In genomic region chr15:42929449-42929848, GRCh38 we compare ENCODE assay signal across 30 cellular contexts.
"Had no signal": no experiment of that assay in that cellular context is flagged by ENCODE, and none has a peak within 500 bp of the region (broad histone marks: within the 10 kb centered on the region; RNA-seq: fewer than 3 reads in every experiment).

No MANE protein-coding gene starts in this region.

- DNase-seq: activated CD4-positive, alpha-beta memory T cell treated with anti-CD3 and anti-CD28 coated beads, Interleukin-2, amount 10 ng/mL, durations not matched to agents 7 days and 5 days; activated CD4-positive, alpha-beta T cell treated with anti-CD3 and anti-CD28 coated beads for 36 hours; activated CD4-positive, alpha-beta T cell treated with anti-CD3 and anti-CD28 coated beads, Interleukin-2, amount 50 U/mL, for 1 hour; activated CD4-positive, CD25-positive, alpha-beta regulatory T cell; activated gamma-delta T cell; activated naive CD4-positive, alpha-beta T cell treated with anti-CD3 and anti-CD28 coated beads for 36 hours; activated T-cell treated with anti-CD3 and anti-CD28 coated beads for 4 hours; activated T-cell treated with anti-CD3 and anti-CD28 coated beads, Interleukin-2, amount 50 U/mL, for 48 hours; central memory CD4-positive, alpha-beta T cell; Karpas-422; MM.1S; NCI-H1105; NCI-H1436; NCI-H1694 treated with DMSO at 0.1 percent for 48 hours; NCI-H2029 treated with DMSO at 0.1 percent for 48 hours; NCI-H345; NCI-H510A; NCI-H526 treated with DMSO at 0.1 percent for 48 hours; NCI-H82; Peyer's patch; SHP77 treated with DMSO at 0.1 percent for 48 hours; T-cell; T-helper 2 cell; T1000 had no signal

- H3K36me3 Mint-ChIP-seq: activated naive CD8-positive, alpha-beta T cell; T-cell had no signal

- H3K27ac Mint-ChIP-seq: activated CD4-positive, alpha-beta memory T cell treated with anti-CD3 and anti-CD28 coated beads, Interleukin-2, amount 10 ng/mL, durations not matched to agents 7 days and 5 days; activated CD4-positive, alpha-beta T cell treated with anti-CD3 and anti-CD28 coated beads for 36 hours; activated naive CD4-positive, alpha-beta T cell treated with anti-CD3 and anti-CD28 coated beads for 36 hours; activated naive CD8-positive, alpha-beta T cell; activated T-helper 17 cell treated with anti-CD3 and anti-CD28 coated beads, Interleukin-2, amount 50 U/mL, for 72 hours; T-cell had no signal

- H3K4me1 ChIP-seq: breast epithelium, Peyer's patch had no signal

- ATAC-seq: activated CD4-positive, alpha-beta T cell treated with anti-CD3 and anti-CD28 coated beads for 36 hours; activated T-helper 17 cell treated with anti-CD3 and anti-CD28 coated beads, Interleukin-2, amount 50 U/mL, for 72 hours; K562; T-cell had no signal

- H3K9me3 ChIP-seq: breast epithelium, Peyer's patch had no signal

- H3K4me1 Mint-ChIP-seq: activated CD4-positive, alpha-beta memory T cell treated with anti-CD3 and anti-CD28 coated beads, Interleukin-2, amount 10 ng/mL, durations not matched to agents 7 days and 5 days; activated CD4-positive, alpha-beta T cell treated with anti-CD3 and anti-CD28 coated beads for 36 hours; activated T-helper 17 cell treated with anti-CD3 and anti-CD28 coated beads, Interleukin-2, amount 50 U/mL, for 72 hours; T-cell had no signal

- H3K9me3 Mint-ChIP-seq: activated CD4-positive, alpha-beta memory T cell treated with anti-CD3 and anti-CD28 coated beads, Interleukin-2, amount 10 ng/mL, durations not matched to agents 7 days and 5 days; activated naive CD4-positive, alpha-beta T cell treated with anti-CD3 and anti-CD28 coated beads for 36 hours; activated T-helper 17 cell treated with anti-CD3 and anti-CD28 coated beads, Interleukin-2, amount 50 U/mL, for 72 hours; T-cell had no signal

- H3K4me3 Mint-ChIP-seq: activated CD4-positive, alpha-beta memory T cell treated with anti-CD3 and anti-CD28 coated beads, Interleukin-2, amount 10 ng/mL, durations not matched to agents 7 days and 5 days; activated CD4-positive, alpha-beta T cell treated with anti-CD3 and anti-CD28 coated beads for 36 hours; activated naive CD4-positive, alpha-beta T cell treated with anti-CD3 and anti-CD28 coated beads for 36 hours; activated naive CD8-positive, alpha-beta T cell; activated T-helper 17 cell treated with anti-CD3 and anti-CD28 coated beads, Interleukin-2, amount 50 U/mL, for 72 hours; T-cell had no signal

- H3K27me3 ChIP-seq: breast epithelium, Peyer's patch had no signal

- H3K27me3 Mint-ChIP-seq: activated CD4-positive, alpha-beta memory T cell treated with anti-CD3 and anti-CD28 coated beads, Interleukin-2, amount 10 ng/mL, durations not matched to agents 7 days and 5 days; activated CD4-positive, alpha-beta T cell treated with anti-CD3 and anti-CD28 coated beads for 36 hours; activated naive CD8-positive, alpha-beta T cell; activated T-helper 17 cell treated with anti-CD3 and anti-CD28 coated beads, Interleukin-2, amount 50 U/mL, for 72 hours; T-cell had no signal

- H3K4me3 ChIP-seq: breast epithelium, K562, Peyer's patch had no signal

- H3K36me3 ChIP-seq: breast epithelium, Peyer's patch had no signal

- H3K27ac ChIP-seq: breast epithelium, Peyer's patch, RWPE1, VCaP had no signal
